Comparison of ENCODE assay signal across 8 cellular contexts in genomic region chr1:31239653-31240241, GRCh38. TPM values are rescaled to one million over a fixed set of nuclear protein-coding genes. Genes with fewer than 3 reads are reported as not detected.
A peak's percentile ranks its signal among the peaks of the same experiment; 100 is the strongest.
DNase-seq lines count a peak whose midpoint lies in the region; ATAC-seq, FAIRE-seq and TF ChIP-seq lines count a peak whose summit lies in the region.

Gene NKAIN1 (minus strand): TSS chr1:31239887. CDS start chr1:31239547, 340 bp downstream.

- DNase-seq in Ammon's horn (ENCODE audit: low spot score) = peak; percentile 45
- peak; percentile 38 for DNase-seq in HTR-8/SVneo (ENCODE audit: insufficient read length, low spot score)
- peak; percentile 77 for DNase-seq in adipocyte (ENCODE audit: low read depth)
- no peak for DNase-seq in spleen

- TF ChIP-seq CTCF in spleen (IDR thresholded peaks at IDR 0.05 in 8 of 11, conservative IDR thresholded peaks at IDR 0.05 in 3 of 11) = no peak

- ATAC-seq in HG03460 (IDR thresholded peaks at IDR 0.05; ENCODE audit: unreplicated experiment) = no peak
- ATAC-seq in GM18517 (IDR thresholded peaks at IDR 0.05; ENCODE audit: unreplicated experiment) = no peak
- ATAC-seq in HG03469 (IDR thresholded peaks at IDR 0.05; ENCODE audit: unreplicated experiment) = no peak

- H3K9me3 ChIP-seq in adipocyte (ENCODE audit: control insufficient read depth, low read length) = no peaks in the 10 kb centered on the region
- H3K9me3 ChIP-seq in iPS-15b (ENCODE audit: control insufficient read depth, insufficient read depth, low read length) = no peaks in the 10 kb centered on the region
- no peaks in the 10 kb centered on the region for H3K9me3 ChIP-seq in spleen

- H3K9ac ChIP-seq in adipocyte (ENCODE audit: low read length) (no peak within 1 kb of the TSS), iPS-15b (ENCODE audit: low read depth, low read length) (no peak within 1 kb of the TSS)

- FAIRE-seq in HTR-8/SVneo (lab: Jason Lieb, UNC) = no peak

- no peak for TF ChIP-seq POLR2A in spleen (IDR thresholded peaks at IDR 0.05)

- H3K36me3 ChIP-seq in adipocyte (ENCODE audit: control insufficient read depth, insufficient read depth, low read length, severe bottlenecking) (no peaks in the 10 kb centered on the region), iPS-15b (ENCODE audit: control insufficient read depth, insufficient read depth, low read length) (no peaks in the 10 kb centered on the region), spleen (no peaks in the 10 kb centered on the region)

- WGBS in spleen, 5 donors = 1 to 16% (median 3%) methylated on average over 13 to 57 of the region's 57 CpGs

- H3K4me3 ChIP-seq in adipocyte (ENCODE audit: low read length) (peak within 1 kb of the TSS; percentile 43), iPS-15b (ENCODE audit: low read depth, low read length) (peak within 1 kb of the TSS; percentile 65), spleen (peak within 1 kb of the TSS in 6 of 8 donors; percentile 13 to 61 (median 27))

- intact Hi-C loops in spleen (cut with DNase I; ENCODE audit: low total_unique reads) = no loop called here

- no peak within 1 kb of the TSS for H3K27ac ChIP-seq in spleen

- H3K27me3 ChIP-seq in adipocyte (replicated peaks; ENCODE audit: control insufficient read depth, insufficient read depth, low read length) (peaks cover 55% of the 10 kb centered on the region), iPS-15b (ENCODE audit: control insufficient read depth, insufficient read depth, low read length) (peaks cover 33% of the 10 kb centered on the region), spleen (replicated peaks in 1 of 7) (peaks cover 0 to 72% (median 50%) of the 10 kb centered on the region in 7 donors)

- H3K4me1 ChIP-seq in adipocyte (ENCODE audit: control insufficient read depth, insufficient read depth, low read length) (peaks cover 3% of the 10 kb centered on the region), iPS-15b (ENCODE audit: control insufficient read depth, insufficient read depth, low read length) (no peaks in the 10 kb centered on the region), spleen (peaks cover 0 to 25% (median 17%) of the 10 kb centered on the region in 6 donors)

RNA-seq across cellular contexts. Expression of gene NKAIN1, which starts in this region (rescaled TPM):
- total RNA-seq in spleen = not detected
- polyA plus RNA-seq in spleen = under 1 TPM in 1 of 3 donors, not detected in 2; 0.08 TPM
